In genomic region chr3:13108861-13109260, GRCh38 we compare ENCODE assay signal across 1 cellular context.
TF ChIP-seq lines count a peak whose summit lies in the region.

No MANE protein-coding gene starts in this region.

TF ChIP-seq in IMR-90, 13 proteins besides CTCF, POLR2A, EP300 and RAD21:
- no peak for TF ChIP-seq MAZ (IDR thresholded peaks at IDR 0.05; ENCODE audit: borderline replicate concordance, low read depth, low read length)
- no peak for TF ChIP-seq SMC3 (IDR thresholded peaks at IDR 0.05; ENCODE audit: low read depth, low read length)
- no peak for TF ChIP-seq MAFK (IDR thresholded peaks at IDR 0.05; ENCODE audit: low read depth, low read length)
- TF ChIP-seq BHLHE40 (IDR thresholded peaks at IDR 0.05; ENCODE audit: low read depth, low read length) = no peak
- TF ChIP-seq CEBPB (IDR thresholded peaks at IDR 0.05; ENCODE audit: low read depth, low read length) = no peak
- no peak for TF ChIP-seq MXI1 (IDR thresholded peaks at IDR 0.05; ENCODE audit: borderline replicate concordance, low read depth, low read length)
- TF ChIP-seq ELK1 (IDR thresholded peaks at IDR 0.05; ENCODE audit: borderline replicate concordance, low read depth, low read length) = no peak
- TF ChIP-seq USF2 (IDR thresholded peaks at IDR 0.05; ENCODE audit: low read depth, low read length) = no peak
- TF ChIP-seq RCOR1 (IDR thresholded peaks at IDR 0.05; ENCODE audit: insufficient replicate concordance, low read length) = no peak
- TF ChIP-seq CHD1 (IDR thresholded peaks at IDR 0.05; ENCODE audit: low read depth, low read length) = no peak
- no peak for TF ChIP-seq FOS (IDR thresholded peaks at IDR 0.05; ENCODE audit: low read depth, low read length)
- no peak for TF ChIP-seq RFX5 (IDR thresholded peaks at IDR 0.05; ENCODE audit: low read depth, low read length)
- no peak for TF ChIP-seq NFE2L2 (IDR thresholded peaks at IDR 0.05; ENCODE audit: low read depth, low read length)
TF ChIP-seq in IMR-90: peak in this region for 0.
